15 cellular contexts compared by ENCODE assay signal in genomic region chr11:69277074-69277809, GRCh38. TPM values are rescaled to one million over a fixed set of nuclear protein-coding genes. Genes with fewer than 3 reads are reported as not detected.
DNase-seq lines count a peak whose midpoint lies in the region; ATAC-seq and TF ChIP-seq lines count a peak whose summit lies in the region.
"Had no signal": no experiment of that assay in that cellular context is flagged by ENCODE, and none has a peak within 500 bp of the region (broad histone marks: within the 10 kb centered on the region; RNA-seq: fewer than 3 reads in every experiment).

No MANE protein-coding gene starts in this region.

- 48% methylated on average over 12 of the region's 12 CpGs for WGBS in right cardiac atrium

- no peaks in the 10 kb centered on the region for H3K9me3 ChIP-seq in right cardiac atrium (ENCODE audit: control insufficient read depth, low read length)
- no peaks in the 10 kb centered on the region for H3K9me3 ChIP-seq in naive thymus-derived CD4-positive, alpha-beta T cell (ENCODE audit: control insufficient read depth in 2 of 3, low read length in 3 of 3)
- H3K9me3 ChIP-seq: Caco-2 had no signal

- H3K4me3 ChIP-seq in right cardiac atrium (ENCODE audit: low read length) = no peak overlapping the region
- H3K4me3 ChIP-seq in dorsolateral prefrontal cortex = no peak overlapping the region
- no peak overlapping the region for H3K4me3 ChIP-seq in naive thymus-derived CD4-positive, alpha-beta T cell (ENCODE audit: low read length)
- H3K4me3 ChIP-seq: neural progenitor cell had no signal

- no peaks in the 10 kb centered on the region for H3K36me3 ChIP-seq in naive thymus-derived CD4-positive, alpha-beta T cell (ENCODE audit: control insufficient read depth in 2 of 3, insufficient read depth in 3 of 3, low read length in 3 of 3)
- H3K36me3 ChIP-seq: neural progenitor cell had no signal

- no peak for TF ChIP-seq CTCF in 22Rv1 (IDR thresholded peaks at IDR 0.05)
- TF ChIP-seq CTCF in dorsolateral prefrontal cortex (IDR thresholded peaks at IDR 0.05 in 54 of 56, conservative IDR thresholded peaks at IDR 0.05 in 2 of 56; ENCODE audit: low read depth in 1 of 56, partially characterized antibody in 56 of 56) = no peak

- no peaks in the 10 kb centered on the region for H3K36me3 Mint-ChIP-seq in naive thymus-derived CD4-positive, alpha-beta T cell
- H3K36me3 Mint-ChIP-seq: neural progenitor cell had no signal

- intact Hi-C loops in right cardiac atrium (cut with DNase I) = no loop called here
- intact Hi-C loops in dorsolateral prefrontal cortex (cut with DNase I) = no loop called here
- intact Hi-C loops in naive thymus-derived CD4-positive, alpha-beta T cell (cut with micrococcal nuclease) = no loop called here

- peak; percentile 5 to 37 for ATAC-seq in right cardiac atrium
- ATAC-seq in naive thymus-derived CD4-positive, alpha-beta T cell = no peak
- ATAC-seq: stimulated activated naive CD8-positive, alpha-beta T cell treated with anti-CD3 and anti-CD28 coated beads, Interleukin-15, amount 100 ng/mL, for 72 hours had no signal

- peaks cover 0 to under 1% (median 0%) of the 10 kb centered on the region in 7 donors for H3K4me1 Mint-ChIP-seq in naive thymus-derived CD4-positive, alpha-beta T cell
- H3K4me1 Mint-ChIP-seq: stimulated activated naive CD8-positive, alpha-beta T cell treated with anti-CD3 and anti-CD28 coated beads, Interleukin-15, amount 100 ng/mL, for 72 hours had no signal

- DNase-seq in GM19238 (ENCODE audit: insufficient read length, low spot score) (peak; percentile 67), right cardiac atrium (no peak), dorsolateral prefrontal cortex (no peak), NCI-H226 (no peak), COLO829 (ENCODE audit: low spot score) (no peak)
- DNase-seq in naive thymus-derived CD4-positive, alpha-beta T cell = no peak
- DNase-seq: activated gamma-delta T cell; aorta; NCI-H1436; NCI-H446; stimulated activated naive CD8-positive, alpha-beta T cell treated with anti-CD3 and anti-CD28 coated beads, Interleukin-15, amount 100 ng/mL, for 72 hours had no signal

- no peaks in the 10 kb centered on the region for H3K27me3 Mint-ChIP-seq in naive thymus-derived CD4-positive, alpha-beta T cell
- H3K27me3 Mint-ChIP-seq: stimulated activated naive CD8-positive, alpha-beta T cell treated with anti-CD3 and anti-CD28 coated beads, Interleukin-15, amount 100 ng/mL, for 72 hours had no signal

- peaks cover 0 to 3% (median 0%) of the 10 kb centered on the region in 11 donors for H3K9me3 Mint-ChIP-seq in naive thymus-derived CD4-positive, alpha-beta T cell
- H3K9me3 Mint-ChIP-seq: neural progenitor cell had no signal

- peak overlapping the region in 1 of 9 donors; percentile 38 for H3K27ac Mint-ChIP-seq in naive thymus-derived CD4-positive, alpha-beta T cell
- H3K27ac Mint-ChIP-seq: neural progenitor cell; stimulated activated naive CD8-positive, alpha-beta T cell treated with anti-CD3 and anti-CD28 coated beads, Interleukin-15, amount 100 ng/mL, for 72 hours had no signal

- peaks cover 5% of the 10 kb centered on the region for H3K4me1 ChIP-seq in right cardiac atrium (ENCODE audit: control insufficient read depth, insufficient read depth, low read length)
- no peaks in the 10 kb centered on the region for H3K4me1 ChIP-seq in naive thymus-derived CD4-positive, alpha-beta T cell (ENCODE audit: control insufficient read depth in 2 of 2, insufficient read depth in 2 of 2, low read length in 2 of 2)

- TF ChIP-seq RAD21 in Ishikawa (IDR thresholded peaks at IDR 0.05; ENCODE audit: low read depth) = no peak; the same call in none of the 2 replicates

- H3K27ac ChIP-seq in 22Rv1 (peak overlapping the region; percentile 58), right cardiac atrium (ENCODE audit: low read length) (no peak overlapping the region), dorsolateral prefrontal cortex (no peak overlapping the region)
- H3K27ac ChIP-seq in naive thymus-derived CD4-positive, alpha-beta T cell (ENCODE audit: low read depth, low read length) = no peak overlapping the region
- H3K27ac ChIP-seq: neural progenitor cell had no signal

- no peak overlapping the region for H3K4me3 Mint-ChIP-seq in naive thymus-derived CD4-positive, alpha-beta T cell
- H3K4me3 Mint-ChIP-seq: neural progenitor cell; stimulated activated naive CD8-positive, alpha-beta T cell treated with anti-CD3 and anti-CD28 coated beads, Interleukin-15, amount 100 ng/mL, for 72 hours had no signal

- CTCF ChIA-PET in naive thymus-derived CD4-positive, alpha-beta T cell (lab: Charles Lee) = no interaction called here

- POLR2A ChIA-PET in naive thymus-derived CD4-positive, alpha-beta T cell (lab: Charles Lee) = no interaction called here

- peak; percentile 100 for TF ChIP-seq EP300 in Ishikawa (IDR thresholded peaks at IDR 0.05; ENCODE audit: borderline replicate concordance)

- H3K27me3 ChIP-seq in right cardiac atrium (ENCODE audit: control insufficient read depth, insufficient read depth) (no peaks in the 10 kb centered on the region), dorsolateral prefrontal cortex (peaks cover 0 to 6% (median 0%) of the 10 kb centered on the region in 45 donors)
- no peaks in the 10 kb centered on the region for H3K27me3 ChIP-seq in naive thymus-derived CD4-positive, alpha-beta T cell (ENCODE audit: control insufficient read depth in 2 of 2, insufficient read depth in 2 of 2, low read length in 2 of 2)
- H3K27me3 ChIP-seq: neural progenitor cell had no signal

TF ChIP-seq in Ishikawa, 13 proteins besides CTCF, POLR2A, EP300 and RAD21:
- TF ChIP-seq TCF12 (IDR thresholded peaks at IDR 0.05; ENCODE audit: low read depth) (peak; percentile 100), CREB1 (IDR thresholded peaks at IDR 0.05; ENCODE audit: low read depth) (no peak), ZBTB7A (IDR thresholded peaks at IDR 0.05; ENCODE audit: low read depth) (peak; percentile 92), TAF1 (IDR thresholded peaks at IDR 0.05; ENCODE audit: low read depth) (0 out of 2 replicates have a peak, but pooled peaks have one; percentile 21), NFIC (IDR thresholded peaks at IDR 0.05) (peak; percentile 100), TEAD4 (IDR thresholded peaks at IDR 0.05) (peak; percentile 97), EGR1 (IDR thresholded peaks at IDR 0.05) (peak; percentile 69), CEBPB (IDR thresholded peaks at IDR 0.05) (peak; percentile 79), FOXM1 (IDR thresholded peaks at IDR 0.05; ENCODE audit: borderline replicate concordance, low read depth) (peak; percentile 100), YY1 (IDR thresholded peaks at IDR 0.05; ENCODE audit: low read depth) (peak; percentile 71)
- TF ChIP-seq, protein P1, sequence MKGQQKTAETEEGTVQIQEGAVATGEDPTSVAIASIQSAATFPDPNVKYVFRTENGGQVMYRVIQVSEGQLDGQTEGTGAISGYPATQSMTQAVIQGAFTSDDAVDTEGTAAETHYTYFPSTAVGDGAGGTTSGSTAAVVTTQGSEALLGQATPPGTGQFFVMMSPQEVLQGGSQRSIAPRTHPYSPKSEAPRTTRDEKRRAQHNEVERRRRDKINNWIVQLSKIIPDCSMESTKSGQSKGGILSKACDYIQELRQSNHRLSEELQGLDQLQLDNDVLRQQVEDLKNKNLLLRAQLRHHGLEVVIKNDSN (IDR thresholded peaks at IDR 0.05) = peak; percentile 91
- TF ChIP-seq, protein P2, sequence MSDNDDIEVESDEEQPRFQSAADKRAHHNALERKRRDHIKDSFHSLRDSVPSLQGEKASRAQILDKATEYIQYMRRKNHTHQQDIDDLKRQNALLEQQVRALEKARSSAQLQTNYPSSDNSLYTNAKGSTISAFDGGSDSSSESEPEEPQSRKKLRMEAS (IDR thresholded peaks at IDR 0.05) = peak; percentile 88
- TF ChIP-seq, protein P3, sequence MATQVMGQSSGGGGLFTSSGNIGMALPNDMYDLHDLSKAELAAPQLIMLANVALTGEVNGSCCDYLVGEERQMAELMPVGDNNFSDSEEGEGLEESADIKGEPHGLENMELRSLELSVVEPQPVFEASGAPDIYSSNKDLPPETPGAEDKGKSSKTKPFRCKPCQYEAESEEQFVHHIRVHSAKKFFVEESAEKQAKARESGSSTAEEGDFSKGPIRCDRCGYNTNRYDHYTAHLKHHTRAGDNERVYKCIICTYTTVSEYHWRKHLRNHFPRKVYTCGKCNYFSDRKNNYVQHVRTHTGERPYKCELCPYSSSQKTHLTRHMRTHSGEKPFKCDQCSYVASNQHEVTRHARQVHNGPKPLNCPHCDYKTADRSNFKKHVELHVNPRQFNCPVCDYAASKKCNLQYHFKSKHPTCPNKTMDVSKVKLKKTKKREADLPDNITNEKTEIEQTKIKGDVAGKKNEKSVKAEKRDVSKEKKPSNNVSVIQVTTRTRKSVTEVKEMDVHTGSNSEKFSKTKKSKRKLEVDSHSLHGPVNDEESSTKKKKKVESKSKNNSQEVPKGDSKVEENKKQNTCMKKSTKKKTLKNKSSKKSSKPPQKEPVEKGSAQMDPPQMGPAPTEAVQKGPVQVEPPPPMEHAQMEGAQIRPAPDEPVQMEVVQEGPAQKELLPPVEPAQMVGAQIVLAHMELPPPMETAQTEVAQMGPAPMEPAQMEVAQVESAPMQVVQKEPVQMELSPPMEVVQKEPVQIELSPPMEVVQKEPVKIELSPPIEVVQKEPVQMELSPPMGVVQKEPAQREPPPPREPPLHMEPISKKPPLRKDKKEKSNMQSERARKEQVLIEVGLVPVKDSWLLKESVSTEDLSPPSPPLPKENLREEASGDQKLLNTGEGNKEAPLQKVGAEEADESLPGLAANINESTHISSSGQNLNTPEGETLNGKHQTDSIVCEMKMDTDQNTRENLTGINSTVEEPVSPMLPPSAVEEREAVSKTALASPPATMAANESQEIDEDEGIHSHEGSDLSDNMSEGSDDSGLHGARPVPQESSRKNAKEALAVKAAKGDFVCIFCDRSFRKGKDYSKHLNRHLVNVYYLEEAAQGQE (IDR thresholded peaks at IDR 0.05; ENCODE audit: low read depth) = no peak

RNA-seq across cellular contexts. Expression of gene MYEOV, which starts 16.7 kb away (rescaled TPM):
- total RNA-seq in right cardiac atrium (under 1 TPM in 1 of 4 donors, not detected in 3; 0.11 TPM), dorsolateral prefrontal cortex (1 to 10 TPM in 1 of 120 experiments, under 1 TPM in 9, not detected in 110; 0.21 to 1.4 (median 0.46) TPM)
- not detected for polyA plus RNA-seq in right cardiac atrium
- total RNA-seq in naive thymus-derived CD4-positive, alpha-beta T cell = under 1 TPM in 2 of 5 experiments, not detected in 3; 0.20 to 0.32 TPM
- not detected for polyA plus RNA-seq in naive thymus-derived CD4-positive, alpha-beta T cell
- polyA plus RNA-seq: aorta had no signal
